Comparison of ENCODE assay signal across 8 cellular contexts in the genomic region with DNA sequence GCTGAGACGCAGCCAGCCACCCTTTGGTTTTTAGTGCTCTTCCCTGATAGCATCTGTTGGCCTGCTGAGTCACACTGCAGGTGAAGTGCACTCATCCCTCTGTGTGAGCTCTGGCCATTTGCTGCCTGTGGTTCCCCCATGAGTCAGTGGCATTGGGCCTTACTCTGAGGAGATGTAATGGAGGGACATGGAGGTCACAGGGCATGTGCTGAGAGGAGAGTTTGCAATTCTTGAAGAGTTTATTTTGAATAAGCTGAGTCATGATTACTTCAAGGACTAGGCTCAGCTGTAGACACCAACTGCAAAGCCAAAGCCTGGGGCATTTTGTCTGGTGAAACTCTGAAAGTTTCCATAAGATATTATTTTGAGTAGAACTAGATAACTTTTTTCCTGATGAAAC.
A peak's percentile ranks its signal among the peaks of the same experiment; 100 is the strongest.
DNase-seq lines count a peak whose midpoint lies in the region; ATAC-seq lines count a peak whose summit lies in the region.
"Not testable (repeated sequence)": the region's sequence is repeated elsewhere in the genome, so short reads cannot be mapped to it uniquely, and the experiment has no call there.

No MANE protein-coding gene starts in this region.

- H3K4me1 ChIP-seq in HUES48 (ENCODE audit: control insufficient read depth, insufficient read depth, low read length), result not testable (repeated sequence)

- not testable (repeated sequence) for H3K27me3 Mint-ChIP-seq in activated T-cell treated with anti-CD3 and anti-CD28 coated beads, Interleukin-2, amount 50 U/mL, for 72 hours (ENCODE audit: low read depth); natural killer cell treated with Interleukin-12 subunit alpha and Interleukin-12 subunit beta and Interleukin-15 and Interleukin-18, amount 100 ng/mL, for 72 hours

- ATAC-seq in activated T-cell treated with anti-CD3 and anti-CD28 coated beads, Interleukin-2, amount 50 U/mL, for 72 hours (replicated peaks in 1 of 2), result peak; percentile 53 to 61
- ATAC-seq in natural killer cell treated with Interleukin-12 subunit alpha and Interleukin-12 subunit beta and Interleukin-15 and Interleukin-18, amount 100 ng/mL, for 72 hours, result peak; percentile 70 to 76

- H3K4me3 Mint-ChIP-seq in activated T-cell treated with anti-CD3 and anti-CD28 coated beads, Interleukin-2, amount 50 U/mL, for 72 hours; natural killer cell treated with Interleukin-12 subunit alpha and Interleukin-12 subunit beta and Interleukin-15 and Interleukin-18, amount 100 ng/mL, for 72 hours: not testable (repeated sequence)

- not testable (repeated sequence) for H3K27me3 ChIP-seq in HUES48 (ENCODE audit: control insufficient read depth, insufficient read depth, low read length)

- not testable (repeated sequence) for H3K9me3 ChIP-seq in HUES48 (ENCODE audit: control insufficient read depth, insufficient read depth, low read length)

- H3K9ac ChIP-seq in HUES48 (ENCODE audit: low read depth, low read length), result not testable (repeated sequence)

- not testable (repeated sequence) for H3K36me3 Mint-ChIP-seq in activated T-cell treated with anti-CD3 and anti-CD28 coated beads, Interleukin-2, amount 50 U/mL, for 72 hours (ENCODE audit: insufficient read depth in 2 of 2); natural killer cell treated with Interleukin-12 subunit alpha and Interleukin-12 subunit beta and Interleukin-15 and Interleukin-18, amount 100 ng/mL, for 72 hours

- peak; percentile 89 for DNase-seq in A172 (ENCODE audit: low spot score)
- DNase-seq in ELR (ENCODE audit: low read depth), result peak; percentile 93
- peak; percentile 15 for DNase-seq in RKO (ENCODE audit: low spot score)
- DNase-seq in activated T-cell treated with anti-CD3 and anti-CD28 coated beads, Interleukin-2, amount 50 U/mL, for 72 hours, result peak; percentile 10 to 21
- peak; percentile 51 for DNase-seq in dermis blood vessel endothelial cell
- peak; percentile 16 for DNase-seq in foreskin melanocyte
- DNase-seq in natural killer cell treated with Interleukin-12 subunit alpha and Interleukin-12 subunit beta and Interleukin-15 and Interleukin-18, amount 100 ng/mL, for 72 hours (ENCODE audit: low spot score), result not testable (repeated sequence)

- H3K27ac ChIP-seq in HUES48 (ENCODE audit: low read depth, low read length), result peak overlapping the region; percentile 21

- H3K4me3 ChIP-seq in HUES48 (ENCODE audit: low read depth, low read length), result not testable (repeated sequence)

- not testable (repeated sequence) for H3K9me3 Mint-ChIP-seq in activated T-cell treated with anti-CD3 and anti-CD28 coated beads, Interleukin-2, amount 50 U/mL, for 72 hours; natural killer cell treated with Interleukin-12 subunit alpha and Interleukin-12 subunit beta and Interleukin-15 and Interleukin-18, amount 100 ng/mL, for 72 hours

- not testable (repeated sequence) for H3K27ac Mint-ChIP-seq in activated T-cell treated with anti-CD3 and anti-CD28 coated beads, Interleukin-2, amount 50 U/mL, for 72 hours; natural killer cell treated with Interleukin-12 subunit alpha and Interleukin-12 subunit beta and Interleukin-15 and Interleukin-18, amount 100 ng/mL, for 72 hours

- H3K4me1 Mint-ChIP-seq in activated T-cell treated with anti-CD3 and anti-CD28 coated beads, Interleukin-2, amount 50 U/mL, for 72 hours (ENCODE audit: low read depth), result peaks cover 24% of the 10 kb centered on the region
- not testable (repeated sequence) for H3K4me1 Mint-ChIP-seq in natural killer cell treated with Interleukin-12 subunit alpha and Interleukin-12 subunit beta and Interleukin-15 and Interleukin-18, amount 100 ng/mL, for 72 hours (ENCODE audit: low read depth in 2 of 2)

- not testable (repeated sequence) for H3K36me3 ChIP-seq in HUES48 (ENCODE audit: control insufficient read depth, insufficient read depth, low read length)
